Comparison of ENCODE assay signal across 1 cellular context in genomic region chr6:41071501-41071922, GRCh38.
TF ChIP-seq lines count a peak whose summit lies in the region.

No MANE protein-coding gene starts in this region.

TF ChIP-seq in GM12878, 131 proteins besides CTCF, POLR2A, EP300 and RAD21 (continued from another document):
- TF ChIP-seq, protein P1, sequence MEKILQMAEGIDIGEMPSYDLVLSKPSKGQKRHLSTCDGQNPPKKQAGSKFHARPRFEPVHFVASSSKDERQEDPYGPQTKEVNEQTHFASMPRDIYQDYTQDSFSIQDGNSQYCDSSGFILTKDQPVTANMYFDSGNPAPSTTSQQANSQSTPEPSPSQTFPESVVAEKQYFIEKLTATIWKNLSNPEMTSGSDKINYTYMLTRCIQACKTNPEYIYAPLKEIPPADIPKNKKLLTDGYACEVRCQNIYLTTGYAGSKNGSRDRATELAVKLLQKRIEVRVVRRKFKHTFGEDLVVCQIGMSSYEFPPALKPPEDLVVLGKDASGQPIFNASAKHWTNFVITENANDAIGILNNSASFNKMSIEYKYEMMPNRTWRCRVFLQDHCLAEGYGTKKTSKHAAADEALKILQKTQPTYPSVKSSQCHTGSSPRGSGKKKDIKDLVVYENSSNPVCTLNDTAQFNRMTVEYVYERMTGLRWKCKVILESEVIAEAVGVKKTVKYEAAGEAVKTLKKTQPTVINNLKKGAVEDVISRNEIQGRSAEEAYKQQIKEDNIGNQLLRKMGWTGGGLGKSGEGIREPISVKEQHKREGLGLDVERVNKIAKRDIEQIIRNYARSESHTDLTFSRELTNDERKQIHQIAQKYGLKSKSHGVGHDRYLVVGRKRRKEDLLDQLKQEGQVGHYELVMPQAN (conservative IDR thresholded peaks at IDR 0.05), result no peak
- TF ChIP-seq, protein P2, sequence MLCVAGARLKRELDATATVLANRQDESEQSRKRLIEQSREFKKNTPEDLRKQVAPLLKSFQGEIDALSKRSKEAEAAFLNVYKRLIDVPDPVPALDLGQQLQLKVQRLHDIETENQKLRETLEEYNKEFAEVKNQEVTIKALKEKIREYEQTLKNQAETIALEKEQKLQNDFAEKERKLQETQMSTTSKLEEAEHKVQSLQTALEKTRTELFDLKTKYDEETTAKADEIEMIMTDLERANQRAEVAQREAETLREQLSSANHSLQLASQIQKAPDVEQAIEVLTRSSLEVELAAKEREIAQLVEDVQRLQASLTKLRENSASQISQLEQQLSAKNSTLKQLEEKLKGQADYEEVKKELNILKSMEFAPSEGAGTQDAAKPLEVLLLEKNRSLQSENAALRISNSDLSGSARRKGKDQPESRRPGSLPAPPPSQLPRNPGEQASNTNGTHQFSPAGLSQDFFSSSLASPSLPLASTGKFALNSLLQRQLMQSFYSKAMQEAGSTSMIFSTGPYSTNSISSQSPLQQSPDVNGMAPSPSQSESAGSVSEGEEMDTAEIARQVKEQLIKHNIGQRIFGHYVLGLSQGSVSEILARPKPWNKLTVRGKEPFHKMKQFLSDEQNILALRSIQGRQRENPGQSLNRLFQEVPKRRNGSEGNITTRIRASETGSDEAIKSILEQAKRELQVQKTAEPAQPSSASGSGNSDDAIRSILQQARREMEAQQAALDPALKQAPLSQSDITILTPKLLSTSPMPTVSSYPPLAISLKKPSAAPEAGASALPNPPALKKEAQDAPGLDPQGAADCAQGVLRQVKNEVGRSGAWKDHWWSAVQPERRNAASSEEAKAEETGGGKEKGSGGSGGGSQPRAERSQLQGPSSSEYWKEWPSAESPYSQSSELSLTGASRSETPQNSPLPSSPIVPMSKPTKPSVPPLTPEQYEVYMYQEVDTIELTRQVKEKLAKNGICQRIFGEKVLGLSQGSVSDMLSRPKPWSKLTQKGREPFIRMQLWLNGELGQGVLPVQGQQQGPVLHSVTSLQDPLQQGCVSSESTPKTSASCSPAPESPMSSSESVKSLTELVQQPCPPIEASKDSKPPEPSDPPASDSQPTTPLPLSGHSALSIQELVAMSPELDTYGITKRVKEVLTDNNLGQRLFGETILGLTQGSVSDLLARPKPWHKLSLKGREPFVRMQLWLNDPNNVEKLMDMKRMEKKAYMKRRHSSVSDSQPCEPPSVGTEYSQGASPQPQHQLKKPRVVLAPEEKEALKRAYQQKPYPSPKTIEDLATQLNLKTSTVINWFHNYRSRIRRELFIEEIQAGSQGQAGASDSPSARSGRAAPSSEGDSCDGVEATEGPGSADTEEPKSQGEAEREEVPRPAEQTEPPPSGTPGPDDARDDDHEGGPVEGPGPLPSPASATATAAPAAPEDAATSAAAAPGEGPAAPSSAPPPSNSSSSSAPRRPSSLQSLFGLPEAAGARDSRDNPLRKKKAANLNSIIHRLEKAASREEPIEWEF (IDR thresholded peaks at IDR 0.05; ENCODE audit: insufficient replicate concordance, low read depth, low read length), result no peak
- no peak for TF ChIP-seq MEF2B (IDR thresholded peaks at IDR 0.05; ENCODE audit: partially characterized antibody, poor library complexity, severe bottlenecking)
- TF ChIP-seq MEF2A (IDR thresholded peaks at IDR 0.05; ENCODE audit: insufficient read depth, low read depth, low read length), result no peak
- TF ChIP-seq ZNF274 (IDR thresholded peaks at IDR 0.05; ENCODE audit: insufficient read depth, insufficient read length), result no peak
- no peak for TF ChIP-seq ETV6 (conservative IDR thresholded peaks at IDR 0.05 in 1 of 2, IDR thresholded peaks at IDR 0.05 in 1 of 2; ENCODE audit: borderline replicate concordance in 1 of 2, low read depth in 1 of 2)
- TF ChIP-seq PAX8 (IDR thresholded peaks at IDR 0.05), result 0 out of 2 replicates have a peak, but pooled peaks have one; percentile 62
- TF ChIP-seq EZH2 (IDR thresholded peaks at IDR 0.05; ENCODE audit: borderline replicate concordance, control insufficient read depth, low read depth, low read length), result no peak
- 0 out of 2 replicates have a peak, but pooled peaks have one; percentile 15 for TF ChIP-seq HCFC1 (IDR thresholded peaks at IDR 0.05; ENCODE audit: low read length)
- TF ChIP-seq, protein P3, sequence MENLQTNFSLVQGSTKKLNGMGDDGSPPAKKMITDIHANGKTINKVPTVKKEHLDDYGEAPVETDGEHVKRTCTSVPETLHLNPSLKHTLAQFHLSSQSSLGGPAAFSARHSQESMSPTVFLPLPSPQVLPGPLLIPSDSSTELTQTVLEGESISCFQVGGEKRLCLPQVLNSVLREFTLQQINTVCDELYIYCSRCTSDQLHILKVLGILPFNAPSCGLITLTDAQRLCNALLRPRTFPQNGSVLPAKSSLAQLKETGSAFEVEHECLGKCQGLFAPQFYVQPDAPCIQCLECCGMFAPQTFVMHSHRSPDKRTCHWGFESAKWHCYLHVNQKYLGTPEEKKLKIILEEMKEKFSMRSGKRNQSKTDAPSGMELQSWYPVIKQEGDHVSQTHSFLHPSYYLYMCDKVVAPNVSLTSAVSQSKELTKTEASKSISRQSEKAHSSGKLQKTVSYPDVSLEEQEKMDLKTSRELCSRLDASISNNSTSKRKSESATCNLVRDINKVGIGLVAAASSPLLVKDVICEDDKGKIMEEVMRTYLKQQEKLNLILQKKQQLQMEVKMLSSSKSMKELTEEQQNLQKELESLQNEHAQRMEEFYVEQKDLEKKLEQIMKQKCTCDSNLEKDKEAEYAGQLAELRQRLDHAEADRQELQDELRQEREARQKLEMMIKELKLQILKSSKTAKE (IDR thresholded peaks at IDR 0.05; ENCODE audit: low read depth, poor library complexity, severe bottlenecking), result no peak
- no peak for TF ChIP-seq NR2C2 (IDR thresholded peaks at IDR 0.05; ENCODE audit: borderline replicate concordance, control insufficient read depth, insufficient read length, low read depth)
- TF ChIP-seq IRF3 (IDR thresholded peaks at IDR 0.05), result no peak
- no peak for TF ChIP-seq HDGF (IDR thresholded peaks at IDR 0.05)
- TF ChIP-seq POU2F2 (IDR thresholded peaks at IDR 0.05; ENCODE audit: borderline replicate concordance, low read depth, low read length), result no peak
- TF ChIP-seq TCF3 (IDR thresholded peaks at IDR 0.05; ENCODE audit: borderline replicate concordance, insufficient read depth, low read depth, low read length), result no peak
- TF ChIP-seq BCL11A (IDR thresholded peaks at IDR 0.05; ENCODE audit: low read depth, low read length), result no peak
- TF ChIP-seq ATF7 (IDR thresholded peaks at IDR 0.05; ENCODE audit: low read depth), result no peak
- TF ChIP-seq BMI1 (IDR thresholded peaks at IDR 0.05; ENCODE audit: borderline replicate concordance), result no peak
- no peak for TF ChIP-seq TBL1XR1 (IDR thresholded peaks at IDR 0.05; ENCODE audit: low read depth, low read length)
